ENCODE assay signal across 8 cellular contexts in genomic region chr14:61561657-61562276, GRCh38.
DNase-seq lines count a peak whose midpoint lies in the region; ATAC-seq and TF ChIP-seq lines count a peak whose summit lies in the region.

No MANE protein-coding gene starts in this region.

- H3K4me3 ChIP-seq in RWPE2 (ENCODE audit: severe bottlenecking) (no peak overlapping the region), osteoblast (ENCODE audit: insufficient read depth, low read length) (no peak overlapping the region)

- peak; percentile 99 for DNase-seq in GM04503 (ENCODE audit: low read depth)
- peak; percentile 98 for DNase-seq in RWPE2 (ENCODE audit: low spot score)
- peak; percentile 98 for DNase-seq in fibroblast of gingiva (ENCODE audit: low read depth)
- peak; percentile 76 for DNase-seq in osteoblast (ENCODE audit: insufficient read length, low spot score, missing footprints)
- DNase-seq in NCI-H526 treated with DMSO at 0.1 percent for 48 hours (lab: John Stamatoyannopoulos, UW), result no peak
- DNase-seq in NCI-H2171 treated with DMSO at 0.1 percent for 48 hours (lab: John Stamatoyannopoulos, UW), result no peak
- DNase-seq in NCI-H2107 treated with DMSO at 0.1 percent for 48 hours (lab: John Stamatoyannopoulos, UW; ENCODE audit: unreplicated experiment), result no peak

- no peaks in the 10 kb centered on the region for H3K27me3 ChIP-seq in RWPE2 (ENCODE audit: insufficient read depth, poor library complexity, severe bottlenecking)
- H3K27me3 ChIP-seq in osteoblast (ENCODE audit: insufficient read depth, low read length), result no peaks in the 10 kb centered on the region

- peaks cover 66% of the 10 kb centered on the region for H3K4me1 ChIP-seq in RWPE2 (ENCODE audit: insufficient read depth, poor library complexity, severe bottlenecking)
- H3K4me1 ChIP-seq in osteoblast (ENCODE audit: insufficient read depth, low read length), result peaks cover 91% of the 10 kb centered on the region

- no peak overlapping the region for H2AFZ ChIP-seq in osteoblast (ENCODE audit: low read length)

- H3K36me3 ChIP-seq in RWPE2 (ENCODE audit: low read depth), result no peaks in the 10 kb centered on the region
- H3K36me3 ChIP-seq in osteoblast (ENCODE audit: insufficient read depth, low read length), result no peaks in the 10 kb centered on the region

- peaks cover 38% of the 10 kb centered on the region for H3K79me2 ChIP-seq in osteoblast (ENCODE audit: insufficient read depth, low read length)

- TF ChIP-seq CTCF in RWPE2 (IDR thresholded peaks at IDR 0.05; ENCODE audit: poor library complexity, severe bottlenecking) (no peak), osteoblast (IDR thresholded peaks at IDR 0.05; ENCODE audit: extremely low read depth, low read depth, low read length) (no peak)

- ATAC-seq in RWPE2 (ENCODE audit: low read depth) (peak; percentile 48), HG02938 (IDR thresholded peaks at IDR 0.05; ENCODE audit: unreplicated experiment) (no peak)

- peak overlapping the region; percentile 99 for H3K27ac ChIP-seq in RWPE2 (ENCODE audit: poor library complexity, severe bottlenecking)
- H3K27ac ChIP-seq in osteoblast (ENCODE audit: low read depth, low read length), result peak overlapping the region; percentile 97

- peak overlapping the region; percentile 66 for H3K4me2 ChIP-seq in osteoblast (ENCODE audit: insufficient read depth, low read length)

- H4K20me1 ChIP-seq in osteoblast (ENCODE audit: insufficient read depth, low read length), result no peaks in the 10 kb centered on the region

- H3K9me3 ChIP-seq in RWPE2 (ENCODE audit: severe bottlenecking), result no peaks in the 10 kb centered on the region
- no peaks in the 10 kb centered on the region for H3K9me3 ChIP-seq in osteoblast (ENCODE audit: low read depth, low read length)

Comparison
In these comparisons a context has a peak if more than half of its experiments do, and no peak if none do; other contexts are left out.
1. DNase-seq: peak in GM04503 (single experiment), RWPE2 (single experiment), fibroblast of gingiva (single experiment) and osteoblast (single experiment); none in NCI-H526 treated with DMSO at 0.1 percent for 48 hours (single experiment), NCI-H2171 treated with DMSO at 0.1 percent for 48 hours (single experiment) and NCI-H2107 treated with DMSO at 0.1 percent for 48 hours (single experiment).